ENCODE assay signal across 8 cellular contexts in the genomic region with DNA sequence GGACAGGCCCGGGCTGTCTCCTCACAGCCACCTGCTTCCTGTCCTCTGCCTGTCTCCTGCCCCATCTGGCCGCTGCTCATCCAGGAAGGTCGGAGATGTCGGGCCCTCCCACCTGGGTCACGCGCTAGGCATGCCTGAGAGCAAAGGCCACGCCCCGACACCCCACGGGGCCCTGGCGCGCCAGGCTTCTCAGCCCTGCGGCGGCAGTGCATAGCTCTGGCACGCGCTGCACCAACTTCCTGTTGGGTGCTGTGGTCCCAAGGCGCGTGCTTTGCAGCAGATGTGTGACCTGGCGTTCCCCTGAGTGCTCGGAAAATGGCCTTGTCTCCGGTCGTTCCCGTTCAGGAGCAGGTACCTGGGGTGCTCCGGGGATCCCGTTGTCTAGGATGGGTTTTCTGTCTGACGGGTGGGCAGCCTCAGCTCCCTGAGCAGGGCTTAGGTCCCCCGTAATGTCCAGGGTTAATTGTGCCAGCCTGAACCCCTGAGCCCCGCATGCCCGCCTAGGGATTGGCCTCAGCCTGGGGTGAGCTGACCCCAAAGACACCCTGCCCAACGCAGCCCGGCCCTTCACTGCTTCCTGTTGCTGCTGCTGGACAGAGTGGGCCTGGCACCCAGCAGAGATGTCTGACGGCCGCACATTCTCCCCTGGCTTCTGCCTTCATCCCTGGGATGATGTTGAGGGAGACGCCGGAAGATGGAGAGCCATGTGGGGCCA. TPM values are rescaled to one million over a fixed set of nuclear protein-coding genes. Genes with fewer than 3 reads are reported as not detected.
A peak's percentile ranks its signal among the peaks of the same experiment; 100 is the strongest.
DNase-seq lines count a peak whose midpoint lies in the region; ATAC-seq and TF ChIP-seq lines count a peak whose summit lies in the region.

No MANE protein-coding gene starts in this region.

- TF ChIP-seq CTCF in GM10266 (IDR thresholded peaks at IDR 0.05; ENCODE audit: control insufficient read depth, insufficient read depth, low read depth, missing control alignments) = no peak
- TF ChIP-seq CTCF in chondrocyte (IDR thresholded peaks at IDR 0.05) = no peak

- H3K4me3 Mint-ChIP-seq in chondrocyte (ENCODE audit: unreplicated experiment) = no peak overlapping the region

- no peaks in the 10 kb centered on the region for H3K36me3 ChIP-seq in H7 (replicated peaks; ENCODE audit: control insufficient read depth, insufficient read depth, low read length)
- no peaks in the 10 kb centered on the region for H3K36me3 ChIP-seq in adipocyte (ENCODE audit: control insufficient read depth, insufficient read depth, low read length, severe bottlenecking)

- H3K9me3 Mint-ChIP-seq in chondrocyte (ENCODE audit: low read depth) = no peaks in the 10 kb centered on the region

- H3K27ac Mint-ChIP-seq in chondrocyte (ENCODE audit: unreplicated experiment) = no peak overlapping the region

- ATAC-seq in left colon = peak; percentile 97

- DNase-seq in GM10266 (ENCODE audit: extremely low spot score) = peak; percentile 83
- peak; percentile 93 for DNase-seq in H7
- DNase-seq in LoVo (ENCODE audit: low spot score) = peak; percentile 93
- peak; percentile 89 to 97 (median 91) for DNase-seq in T-helper 1 cell
- peak; percentile 16 for DNase-seq in adipocyte (ENCODE audit: low read depth)
- DNase-seq in left colon = peak; percentile 91 to 92
- DNase-seq in stimulated activated CD8-positive, alpha-beta memory T cell treated with anti-CD3 and anti-CD28 coated beads, Interleukin-12 subunit alpha, Interleukin-12 subunit beta, amount 100 ng/mL, for 1 hour (ENCODE audit: low read depth) = peak; percentile 87
- DNase-seq in chondrocyte (ENCODE audit: low spot score) = no peak

- no peaks in the 10 kb centered on the region for H3K4me1 Mint-ChIP-seq in chondrocyte (ENCODE audit: low read depth)

- no peak overlapping the region for H3K4me3 ChIP-seq in H7 (ENCODE audit: insufficient read depth, low read depth, low read length)
- H3K4me3 ChIP-seq in adipocyte (ENCODE audit: low read length) = no peak overlapping the region

- H3K27me3 ChIP-seq in H7 (ENCODE audit: control insufficient read depth, insufficient read depth, low read length) (no peaks in the 10 kb centered on the region), adipocyte (replicated peaks; ENCODE audit: control insufficient read depth, insufficient read depth, low read length) (peaks cover 14% of the 10 kb centered on the region)

- no peak overlapping the region for H3K9ac ChIP-seq in adipocyte (ENCODE audit: low read length)

- no peaks in the 10 kb centered on the region for H3K36me3 Mint-ChIP-seq in chondrocyte (ENCODE audit: low read depth)

- peaks cover 20% of the 10 kb centered on the region for H3K27me3 Mint-ChIP-seq in chondrocyte (ENCODE audit: low read depth)

- intact Hi-C loops in left colon (cut with DNase I, micrococcal nuclease) = no loop called here

- H3K4me1 ChIP-seq in adipocyte (ENCODE audit: control insufficient read depth, insufficient read depth, low read length) = peaks cover 6% of the 10 kb centered on the region

- H3K9me3 ChIP-seq in adipocyte (ENCODE audit: control insufficient read depth, low read length) = no peaks in the 10 kb centered on the region

RNA-seq across cellular contexts. Expression of a gene that starts 19.4 kb away (rescaled TPM):
- total RNA-seq in H7 (2014; rRNA removed; shearing (Covaris generic)) = 6.6 and 8.4 TPM in 2 replicates
- total RNA-seq in left colon (1 to 10 TPM; 4.2 to 7.5 TPM), chondrocyte (4.2 to 7.3 TPM (median 5.2 TPM) in 3 replicates)

RNA-seq across cellular contexts. Expression of a gene that starts 34.0 kb away (rescaled TPM):
- 22.1 and 22.2 TPM in 2 replicates for total RNA-seq in H7 (2014; rRNA removed; shearing (Covaris generic))
- total RNA-seq in left colon = 1 to 10 TPM; 7.6 to 8.5 TPM
- total RNA-seq in chondrocyte = 7.6 to 11.9 TPM (median 8.7 TPM) in 3 replicates
